In genomic region chr3:12890610-12891390, GRCh38 we compare ENCODE assay signal across 28 cellular contexts. TPM values are rescaled to one million over a fixed set of nuclear protein-coding genes. Genes with fewer than 3 reads are reported as not detected.
DNase-seq lines count a peak whose midpoint lies in the region; ATAC-seq and TF ChIP-seq lines count a peak whose summit lies in the region.
"Had no signal": no experiment of that assay in that cellular context is flagged by ENCODE, and none has a peak within 500 bp of the region (broad histone marks: within the 10 kb centered on the region; RNA-seq: fewer than 3 reads in every experiment).

No MANE protein-coding gene starts in this region.

- H4K5ac ChIP-seq in mesendoderm (ENCODE audit: low read length): no peak overlapping the region

- H3K4me3 ChIP-seq in left ventricle myocardium inferior (no peak overlapping the region), ascending aorta (no peak overlapping the region), mesendoderm (ENCODE audit: low read length) (no peak overlapping the region), tibial artery (no peak overlapping the region)
- H3K4me3 ChIP-seq: ovary had no signal

- POLR2A ChIA-PET in MCF 10A (lab: Yijun Ruan, JAX): interaction anchor here (0.8 to 2.1 kb wide), 4 partner anchors 23 to 227 kb away, joined by 3 to 9 read pairs (median 3); partner anchors contain the start of gene RAF1

- H3K27me3 Mint-ChIP-seq in MCF 10A (ENCODE audit: insufficient read depth, unreplicated experiment): peaks cover 42% of the 10 kb centered on the region
- no peaks in the 10 kb centered on the region for H3K27me3 Mint-ChIP-seq in activated naive CD4-positive, alpha-beta T cell treated with anti-CD3 and anti-CD28 coated beads for 36 hours (ENCODE audit: low read depth)

- H3K4me2 ChIP-seq in mesendoderm (ENCODE audit: low read length): no peak overlapping the region

- H3K4ac ChIP-seq in mesendoderm (ENCODE audit: low read depth, low read length): no peak overlapping the region

- H3K56ac ChIP-seq in mesendoderm (ENCODE audit: low read length): no peak overlapping the region

- H3K36me3 ChIP-seq in left ventricle myocardium inferior (no peaks in the 10 kb centered on the region), ascending aorta (no peaks in the 10 kb centered on the region), mesendoderm (ENCODE audit: control insufficient read depth, insufficient read depth, low read length) (no peaks in the 10 kb centered on the region), tibial artery (no peaks in the 10 kb centered on the region)
- H3K36me3 ChIP-seq: heart right ventricle, ovary, upper lobe of left lung had no signal

- H2AK5ac ChIP-seq in mesendoderm (ENCODE audit: low read length): no peak overlapping the region

- H3K18ac ChIP-seq in mesendoderm (ENCODE audit: low read length): no peak overlapping the region

- ATAC-seq in Right ventricle myocardium superior (ENCODE audit: poor library complexity) (no peak), GM21423 (IDR thresholded peaks at IDR 0.05; ENCODE audit: unreplicated experiment) (no peak)
- ATAC-seq: stimulated activated naive CD8-positive, alpha-beta T cell treated with anti-CD3 and anti-CD28 coated beads, Interleukin-15, amount 100 ng/mL, for 72 hours had no signal

- H3K9me3 ChIP-seq in left ventricle myocardium inferior (replicated peaks) (no peaks in the 10 kb centered on the region), ascending aorta (no peaks in the 10 kb centered on the region), tibial artery (no peaks in the 10 kb centered on the region)
- H3K9me3 ChIP-seq: heart right ventricle, ovary, upper lobe of left lung had no signal

- H3K27me3 ChIP-seq in left ventricle myocardium inferior (ENCODE audit: low read depth) (peaks cover 7% of the 10 kb centered on the region), ascending aorta (no peaks in the 10 kb centered on the region), mesendoderm (ENCODE audit: insufficient read depth, low read length, poor library complexity) (no peaks in the 10 kb centered on the region), tibial artery (no peaks in the 10 kb centered on the region)
- H3K27me3 ChIP-seq: ovary, upper lobe of left lung had no signal

- CTCF ChIA-PET in MCF 10A (lab: Yijun Ruan, JAX): interaction anchor here (0.5 to 3.0 kb wide), 17 partner anchors 8 to 1984 kb away, joined by 3 to 27 read pairs (median 5); partner anchors contain the start of gene RPL32
- CTCF ChIA-PET in activated naive CD4-positive, alpha-beta T cell treated with anti-CD3 and anti-CD28 coated beads for 36 hours (lab: Charles Lee): interaction anchor here (0.6 to 3.2 kb wide), 14 partner anchors 7 to 515 kb away, joined by 3 to 52 read pairs (median 5); partner anchors contain the start of gene RPL32

- no TSS peak for BruUV-seq in MCF 10A (replicated peaks; lab: Mats Ljungman, UMichigan)

- H4K8ac ChIP-seq in mesendoderm (ENCODE audit: low read depth, low read length): no peak overlapping the region

- no peaks in the 10 kb centered on the region for H3K79me2 ChIP-seq in mesendoderm (ENCODE audit: control insufficient read depth, insufficient read depth, low read length)

- H3K79me1 ChIP-seq in mesendoderm (ENCODE audit: low read length): no peaks in the 10 kb centered on the region

- H3K27ac Mint-ChIP-seq in MCF 10A (ENCODE audit: low read depth, unreplicated experiment): no peak overlapping the region
- no peak overlapping the region for H3K27ac Mint-ChIP-seq in activated naive CD4-positive, alpha-beta T cell treated with anti-CD3 and anti-CD28 coated beads for 36 hours
- H3K27ac Mint-ChIP-seq: activated B cell treated with CpG ODN at 0.5 μM for 24 hours; activated naive CD4-positive, alpha-beta T cell treated with anti-CD3 and anti-CD28 coated beads, Interleukin-2, amount 50 U/mL, for 24 hours; activated T-helper 1 cell treated with anti-CD3 and anti-CD28 coated beads, Interleukin-12 subunit alpha, Interleukin-12 subunit beta, Interleukin-2, Interleukin-4 antibody, amounts not matched to agents 30 ng/mL and 10 ng/mL and 1 ng/mL, durations not matched to agents 14 hours and 24 hours and 36 hours; B cell had no signal

- peaks cover 11% of the 10 kb centered on the region for H3K4me1 Mint-ChIP-seq in MCF 10A (ENCODE audit: insufficient read depth, unreplicated experiment)
- peaks cover 13% of the 10 kb centered on the region for H3K4me1 Mint-ChIP-seq in activated naive CD4-positive, alpha-beta T cell treated with anti-CD3 and anti-CD28 coated beads for 36 hours (ENCODE audit: low read depth)

- no peak for TF ChIP-seq CTCF in left ventricle myocardium inferior (IDR thresholded peaks at IDR 0.05; ENCODE audit: borderline replicate concordance)
- TF ChIP-seq CTCF in ascending aorta (IDR thresholded peaks at IDR 0.05): peak in 1 of 3 experiments; percentile 45
- peak in 1 of 2 experiments; percentile 22 for TF ChIP-seq CTCF in tibial artery (IDR thresholded peaks at IDR 0.05)
- no peak for TF ChIP-seq CTCF in MCF 10A (IDR thresholded peaks at IDR 0.05; ENCODE audit: unreplicated experiment)

- H3K4me1 ChIP-seq in left ventricle myocardium inferior: peaks cover 30% of the 10 kb centered on the region
- H3K4me1 ChIP-seq in ascending aorta: peaks cover 6 to 9% of the 10 kb centered on the region in 2 donors
- no peaks in the 10 kb centered on the region for H3K4me1 ChIP-seq in mesendoderm (ENCODE audit: control insufficient read depth, low read depth, low read length)
- peaks cover 5 to 24% (median 14%) of the 10 kb centered on the region in 4 donors for H3K4me1 ChIP-seq in tibial artery

- no peak overlapping the region for H2BK120ac ChIP-seq in mesendoderm (ENCODE audit: low read depth, low read length)

- no peaks in the 10 kb centered on the region for H3K36me3 Mint-ChIP-seq in MCF 10A (ENCODE audit: insufficient read depth, unreplicated experiment)
- no peaks in the 10 kb centered on the region for H3K36me3 Mint-ChIP-seq in activated naive CD4-positive, alpha-beta T cell treated with anti-CD3 and anti-CD28 coated beads for 36 hours (ENCODE audit: low read depth)
- H3K36me3 Mint-ChIP-seq: activated naive CD4-positive, alpha-beta T cell treated with anti-CD3 and anti-CD28 coated beads, Interleukin-2, amount 50 U/mL, for 24 hours; CD8-positive, alpha-beta memory T cell; natural killer cell had no signal

- no peak overlapping the region for H2BK5ac ChIP-seq in mesendoderm (ENCODE audit: low read length)

- no peaks in the 10 kb centered on the region for H3K9me3 Mint-ChIP-seq in MCF 10A (ENCODE audit: unreplicated experiment)
- H3K9me3 Mint-ChIP-seq in activated naive CD4-positive, alpha-beta T cell treated with anti-CD3 and anti-CD28 coated beads for 36 hours: no peaks in the 10 kb centered on the region
- H3K9me3 Mint-ChIP-seq: activated B cell treated with CpG ODN at 0.5 μM for 24 hours; activated naive CD4-positive, alpha-beta T cell treated with anti-CD3 and anti-CD28 coated beads, Interleukin-2, amount 50 U/mL, for 24 hours; activated T-helper 1 cell treated with anti-CD3 and anti-CD28 coated beads, Interleukin-12 subunit alpha, Interleukin-12 subunit beta, Interleukin-2, Interleukin-4 antibody, amounts not matched to agents 30 ng/mL and 10 ng/mL and 1 ng/mL, durations not matched to agents 14 hours and 24 hours and 36 hours; CD8-positive, alpha-beta memory T cell; central memory CD8-positive, alpha-beta T cell; natural killer cell; stimulated activated naive CD8-positive, alpha-beta T cell treated with anti-CD3 and anti-CD28 coated beads, Interleukin-15, amount 100 ng/mL, for 72 hours had no signal

- no peak overlapping the region for H2BK15ac ChIP-seq in mesendoderm (replicated peaks; ENCODE audit: low read depth)

- peak overlapping the region; percentile 36 for H3K23ac ChIP-seq in mesendoderm (ENCODE audit: low read length)

- no CpG with 5 or more reads among the region's 10 CpGs for WGBS in mesendoderm (ENCODE audit: extremely low coverage, insufficient coverage, low lambda C conversion rate)

- peak; percentile 10 for DNase-seq in Right ventricle myocardium superior
- DNase-seq in left ventricle myocardium inferior: no peak
- no peak for DNase-seq in ascending aorta (ENCODE audit: low spot score in 2 of 2)
- DNase-seq in mesendoderm: no peak
- no peak for DNase-seq in tibial artery
- no peak for DNase-seq in MCF 10A (ENCODE audit: unreplicated experiment)
- no peak for DNase-seq in activated naive CD4-positive, alpha-beta T cell treated with anti-CD3 and anti-CD28 coated beads for 36 hours
- DNase-seq: 8988T; activated B cell treated with CpG ODN at 0.5 μM for 24 hours; aorta; CD8-positive, alpha-beta memory T cell; heart right ventricle; KG1; left cardiac atrium; natural killer cell; NCI-H2171; NCI-H510A treated with DMSO at 0.1 percent for 48 hours; RPMI8226; stimulated activated CD4-positive, alpha-beta T cell treated with anti-CD3 and anti-CD28 coated beads, Interleukin-15, amount 100 ng/mL, for 24 hours; stimulated activated naive CD8-positive, alpha-beta T cell treated with anti-CD3 and anti-CD28 coated beads, Interleukin-15, amount 100 ng/mL, for 72 hours; T-helper 9 cell; upper lobe of left lung had no signal

- H3K9ac ChIP-seq in mesendoderm (ENCODE audit: low read length): no peak overlapping the region

- H3K4me3 Mint-ChIP-seq in MCF 10A (ENCODE audit: unreplicated experiment): no peak overlapping the region
- no peak overlapping the region for H3K4me3 Mint-ChIP-seq in activated naive CD4-positive, alpha-beta T cell treated with anti-CD3 and anti-CD28 coated beads for 36 hours
- H3K4me3 Mint-ChIP-seq: activated B cell treated with CpG ODN at 0.5 μM for 24 hours; activated T-helper 1 cell treated with anti-CD3 and anti-CD28 coated beads, Interleukin-12 subunit alpha, Interleukin-12 subunit beta, Interleukin-2, Interleukin-4 antibody, amounts not matched to agents 30 ng/mL and 10 ng/mL and 1 ng/mL, durations not matched to agents 14 hours and 24 hours and 36 hours had no signal

- H3K27ac ChIP-seq in left ventricle myocardium inferior (replicated peaks) (no peak overlapping the region), ascending aorta (peak overlapping the region; percentile 48 to 58), mesendoderm (ENCODE audit: low read depth, low read length) (no peak overlapping the region), tibial artery (peak overlapping the region; percentile 39 to 47)
- H3K27ac ChIP-seq: heart right ventricle, ovary, upper lobe of left lung had no signal

- intact Hi-C loops in Right ventricle myocardium superior (cut with DNase I) (loop anchor here (2.0 to 10.0 kb wide), 2 partner anchors 22 to 94 kb away; no protein-coding TSS in a partner anchor), left ventricle myocardium inferior (cut with micrococcal nuclease) (loop anchor here (10.0 kb wide), 1 partner anchor 94 kb away; no protein-coding TSS in a partner anchor), ascending aorta (cut with DNase I) (loop anchor here (5.0 to 10.0 kb wide), 2 partner anchors 93 to 94 kb away; partner anchors contain the start of gene CAND2), tibial artery (cut with DNase I; ENCODE audit: low total_unique reads) (loop anchor here (10.0 kb wide), 1 partner anchor 94 kb away; no protein-coding TSS in a partner anchor), MCF 10A (cut with micrococcal nuclease) (loop anchor here (5.0 kb wide), 1 partner anchor 183 kb away; no protein-coding TSS in a partner anchor)
- intact Hi-C loops in activated naive CD4-positive, alpha-beta T cell treated with anti-CD3 and anti-CD28 coated beads for 36 hours (cut with micrococcal nuclease): loop anchor here (5.0 kb wide), 3 partner anchors 183 to 753 kb away; no protein-coding TSS in a partner anchor

RNA-seq across cellular contexts. Expression of gene RPL32, which starts 49.4 kb away (rescaled TPM):
- total RNA-seq in Right ventricle myocardium superior: 868 TPM
- total RNA-seq in left ventricle myocardium inferior: 880 TPM
- 1,821 TPM for total RNA-seq in ascending aorta
- 1,879 TPM for polyA plus RNA-seq in mesendoderm (2013, experiment 1 of 2)
- polyA plus RNA-seq in mesendoderm (2013, experiment 2 of 2): 1,970 TPM
- total RNA-seq in MCF 10A (2022): 2,288 and 2,498 TPM in 2 replicates
- total RNA-seq in activated naive CD4-positive, alpha-beta T cell treated with anti-CD3 and anti-CD28 coated beads for 36 hours: 1,000 to 10,000 TPM; 3,385 to 3,704 TPM

Comparison
In these comparisons a context has a peak if more than half of its experiments do, and no peak if none do; other contexts are left out.
1. H3K27ac ChIP-seq: peak in ascending aorta (2 of 2) and tibial artery (2 of 2); none in left ventricle myocardium inferior (single experiment) and mesendoderm (single experiment).